In the genomic region with DNA sequence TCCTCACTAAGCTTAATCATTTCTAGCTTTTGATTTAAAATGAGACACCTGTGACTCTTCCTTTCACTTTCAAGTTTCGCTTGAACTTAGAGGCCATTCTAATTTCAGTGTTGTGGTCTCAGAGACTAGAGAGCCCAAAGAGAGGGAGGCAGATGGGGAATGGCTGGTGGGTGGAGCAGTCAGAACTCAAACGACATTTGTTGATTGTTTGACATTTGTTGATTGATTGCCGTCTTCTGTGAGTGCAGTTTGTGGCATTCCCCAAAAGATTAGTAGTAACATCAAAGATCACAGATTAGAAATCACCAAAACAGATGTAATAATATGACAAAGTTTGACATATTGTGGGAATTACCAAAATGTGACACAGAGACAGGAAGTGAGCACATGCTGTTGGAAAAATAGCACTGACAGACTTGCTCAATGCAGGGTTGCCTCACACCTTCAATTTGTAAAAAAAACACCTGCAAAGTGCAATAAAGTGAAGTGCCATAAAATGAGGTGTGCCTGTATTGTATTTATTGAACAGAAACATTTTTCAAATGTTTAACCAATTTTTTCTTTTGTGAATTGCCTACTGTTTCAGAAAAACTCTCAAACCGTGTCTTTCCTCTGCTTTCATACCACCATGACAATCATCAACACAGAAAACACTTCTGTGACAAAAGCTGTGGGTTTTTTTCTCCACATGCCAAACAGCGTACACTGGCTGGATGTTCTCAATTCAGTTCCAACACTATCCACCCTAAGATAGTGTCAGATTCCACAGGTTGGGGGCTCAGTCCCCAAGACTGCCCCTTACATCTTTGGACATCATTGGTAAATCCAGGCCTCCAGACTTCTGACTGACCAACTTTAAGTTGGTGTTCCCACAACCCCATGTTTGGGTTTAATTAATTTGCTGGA, we compare ENCODE assay signal across 8 cellular contexts.
A peak's percentile ranks its signal among the peaks of the same experiment; 100 is the strongest.
DNase-seq lines count a peak whose midpoint lies in the region; ATAC-seq and TF ChIP-seq lines count a peak whose summit lies in the region.

No MANE protein-coding gene starts in this region.

- no peak overlapping the region for H3K27ac ChIP-seq in substantia nigra (ENCODE audit: low read depth, low read length, poor library complexity, severe bottlenecking)

- peaks cover 6% of the 10 kb centered on the region for H3K36me3 Mint-ChIP-seq in natural killer cell

- no peaks in the 10 kb centered on the region for H3K27me3 Mint-ChIP-seq in natural killer cell (ENCODE audit: low read depth in 2 of 2)

- peak overlapping the region; percentile 93 for H3K4me3 Mint-ChIP-seq in natural killer cell

- no peak for TF ChIP-seq CTCF in natural killer cell (IDR thresholded peaks at IDR 0.05)

- intact Hi-C loops in natural killer cell (cut with micrococcal nuclease), result loop anchor here (1.0 to 2.0 kb wide), 3 partner anchors 142 to 236 kb away; partner anchors contain the start of gene SIPA1L1

- H3K9me3 Mint-ChIP-seq in natural killer cell, result no peaks in the 10 kb centered on the region

- DNase-seq in NCI-H748 treated with DMSO at 0.1 percent for 48 hours (lab: John Stamatoyannopoulos, UW) (peak; percentile 61), natural killer cell (peak; percentile 43), NCI-H2227 treated with DMSO at 0.1 percent for 48 hours (lab: John Stamatoyannopoulos, UW) (no peak), DMS53 treated with DMSO at 0.1 percent for 48 hours (lab: John Stamatoyannopoulos, UW; ENCODE audit: unreplicated experiment) (no peak), substantia nigra (lab: John Stamatoyannopoulos, UW) (no peak)
- peak; percentile 8 for DNase-seq in activated effector memory CD4-positive, alpha-beta T cell treated with Interleukin-2 at 50 U/mL for 16 hours

- H3K27ac Mint-ChIP-seq in natural killer cell, result peak overlapping the region; percentile 96 to 100

- peaks cover 34 to 42% of the 10 kb centered on the region in 2 donors for H3K4me1 Mint-ChIP-seq in natural killer cell

- ATAC-seq in GM18519 (IDR thresholded peaks at IDR 0.05; ENCODE audit: low FRiP score, unreplicated experiment) (peak; percentile 85), HG02642 (IDR thresholded peaks at IDR 0.05; ENCODE audit: poor library complexity, unreplicated experiment) (peak; percentile 91), natural killer cell (peak; percentile 75 to 86 (median 83))

Comparison
In these comparisons a context has a peak if more than half of its experiments do, and no peak if none do; other contexts are left out.
1. DNase-seq: peak in NCI-H748 treated with DMSO at 0.1 percent for 48 hours (single experiment), activated effector memory CD4-positive, alpha-beta T cell treated with Interleukin-2 at 50 U/mL for 16 hours (single experiment) and natural killer cell (single experiment); none in NCI-H2227 treated with DMSO at 0.1 percent for 48 hours (single experiment), DMS53 treated with DMSO at 0.1 percent for 48 hours (single experiment) and substantia nigra (0 of 49).
2. Peak in every context shown above with its lines, with median percentiles within 50 percentile points of each other: ATAC-seq.